In the genomic region with DNA sequence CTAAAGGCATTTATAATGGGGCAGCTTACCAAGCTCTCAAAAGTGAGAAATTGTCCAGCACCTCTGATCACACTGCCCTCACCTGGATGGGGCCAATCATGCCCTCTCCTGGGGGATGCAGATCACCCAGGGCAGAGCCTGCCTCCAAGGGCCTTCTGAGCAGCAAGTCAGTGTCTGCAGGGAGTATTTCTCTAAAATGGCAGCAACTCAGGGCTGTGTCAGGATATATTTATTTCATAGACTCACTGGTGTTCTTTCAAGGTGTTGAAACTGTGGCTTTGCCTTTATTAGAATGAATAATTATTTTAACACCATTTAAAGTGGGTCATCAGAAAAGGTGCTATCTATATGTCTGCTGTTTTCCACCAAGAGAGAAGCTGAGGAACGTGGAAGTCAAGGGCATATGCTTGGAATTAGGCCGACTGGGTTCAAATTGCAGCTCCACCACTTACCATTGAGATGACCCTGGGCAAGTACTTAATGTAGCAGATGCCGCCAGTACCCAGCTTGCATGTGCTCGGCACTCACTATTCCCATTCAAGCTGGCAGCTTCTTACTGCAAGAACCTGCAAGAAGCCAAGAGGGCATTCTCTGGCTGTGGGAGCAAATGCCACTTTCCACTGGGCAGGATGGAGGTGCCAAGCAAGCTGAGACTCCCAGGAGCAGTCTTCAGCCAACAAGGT, we compare ENCODE assay signal across 22 cellular contexts.
"Had no signal": no experiment of that assay in that cellular context is flagged by ENCODE, and none has a peak within 500 bp of the region (broad histone marks: within the 10 kb centered on the region; RNA-seq: fewer than 3 reads in every experiment).

No MANE protein-coding gene starts in this region.

- H3K9me3 Mint-ChIP-seq: activated CD4-positive, alpha-beta T cell treated with anti-CD3 and anti-CD28 coated beads, Interleukin-2, amount 10 ng/mL, durations not matched to agents 24 days and 14 days; natural killer cell had no signal

- H3K4me3 ChIP-seq: lung, tibial artery, uterus had no signal

- FAIRE-seq: bronchial epithelial cell, endothelial cell of umbilical vein, TTC549 had no signal

- H3K4me1 ChIP-seq: parathyroid adenoma, tibial artery, uterus had no signal

- H3K27ac ChIP-seq: parathyroid adenoma, tibial artery, uterus had no signal

- H3K27me3 ChIP-seq: tibial artery, uterus had no signal

- DNase-seq: activated B cell treated with CpG ODN at 0.5 μM for 24 hours; activated effector memory CD4-positive, alpha-beta T cell treated with Interleukin-2 at 50 U/mL for 16 hours; activated naive CD4-positive, alpha-beta T cell treated with anti-CD3 and anti-CD28 coated beads, Interleukin-2, amount 10 ng/mL, durations not matched to agents 7 days and 5 days; activated T-cell treated with anti-CD3 and anti-CD28 coated beads, Interleukin-2, amount 50 U/mL, for 1 hour; hippocampal formation; islet precursor cell; left colon; natural killer cell; stimulated activated CD4-positive, alpha-beta T cell treated with anti-CD3 and anti-CD28 coated beads, Interleukin-1b, Interleukin-23, amount 100 ng/mL, for 48 hours; stimulated activated CD8-positive, alpha-beta memory T cell treated with anti-CD3 and anti-CD28 coated beads, Interleukin-4, amount 100 ng/mL, for 48 hours; substantia nigra; tibial artery; uterus had no signal

- H3K36me3 Mint-ChIP-seq: activated naive CD4-positive, alpha-beta T cell treated with anti-CD3 and anti-CD28 coated beads, Interleukin-2, amount 10 ng/mL, durations not matched to agents 7 days and 5 days had no signal

- H3K27ac Mint-ChIP-seq: activated B cell treated with CpG ODN at 0.5 μM for 24 hours; activated naive CD4-positive, alpha-beta T cell treated with anti-CD3 and anti-CD28 coated beads, Interleukin-2, amount 10 ng/mL, durations not matched to agents 7 days and 5 days; dendritic cell treated with granulocyte-macrophage colony-stimulating factor and Interleukin-4, amounts not matched to agents 40 ng/mL and 50 ng/mL, for 4 days; natural killer cell; T-helper 2 cell treated with Interferon-gamma antibody and Interleukin-4, amounts not matched to agents 5 μg/mL and 100 μg/mL, for 36 hours had no signal

- H3K27me3 Mint-ChIP-seq: activated B cell treated with CpG ODN at 0.5 μM for 24 hours; activated CD4-positive, alpha-beta T cell treated with anti-CD3 and anti-CD28 coated beads, Interleukin-2, amount 10 ng/mL, durations not matched to agents 24 days and 14 days; activated CD8-positive, alpha-beta T cell treated with anti-CD3 and anti-CD28 coated beads for 36 hours; activated naive CD4-positive, alpha-beta T cell treated with anti-CD3 and anti-CD28 coated beads, Interleukin-2, amount 10 ng/mL, durations not matched to agents 7 days and 5 days had no signal

- ATAC-seq: left colon, natural killer cell had no signal

- H3K4me1 Mint-ChIP-seq: activated naive CD4-positive, alpha-beta T cell treated with anti-CD3 and anti-CD28 coated beads, Interleukin-2, amount 10 ng/mL, durations not matched to agents 7 days and 5 days; natural killer cell had no signal

- H3K4me3 Mint-ChIP-seq: activated B cell treated with CpG ODN at 0.5 μM for 24 hours; activated CD4-positive, alpha-beta T cell treated with anti-CD3 and anti-CD28 coated beads, Interleukin-2, amount 10 ng/mL, durations not matched to agents 24 days and 14 days; activated CD8-positive, alpha-beta T cell treated with anti-CD3 and anti-CD28 coated beads for 36 hours; activated naive CD4-positive, alpha-beta T cell treated with anti-CD3 and anti-CD28 coated beads, Interleukin-2, amount 10 ng/mL, durations not matched to agents 7 days and 5 days; dendritic cell treated with granulocyte-macrophage colony-stimulating factor and Interleukin-4, amounts not matched to agents 40 ng/mL and 50 ng/mL, for 4 days; natural killer cell; T-helper 2 cell treated with Interferon-gamma antibody and Interleukin-4, amounts not matched to agents 5 μg/mL and 100 μg/mL, for 36 hours had no signal
